Comparison of ENCODE assay signal across 30 cellular contexts in genomic region chr9:14538529-14538928, GRCh38.
"Had no signal": no experiment of that assay in that cellular context is flagged by ENCODE, and none has a peak within 500 bp of the region (broad histone marks: within the 10 kb centered on the region; RNA-seq: fewer than 3 reads in every experiment).

No MANE protein-coding gene starts in this region.

- H3K36me3 Mint-ChIP-seq: activated naive CD8-positive, alpha-beta T cell; stimulated activated naive B cell treated with anti-CD40 and anti-IgM and Interleukin-4, amounts not matched to agents 10 μg/mL and 1 μg/mL and 100 μg/mL, for 72 hours had no signal

- H3K27me3 ChIP-seq: adrenal gland, breast epithelium, heart right ventricle, sigmoid colon, transverse colon, vagina had no signal

- H3K36me3 ChIP-seq: adrenal gland, breast epithelium, heart right ventricle, lower lobe of right lung, sigmoid colon, transverse colon, vagina had no signal

- H3K4me1 Mint-ChIP-seq: activated B cell treated with CpG ODN at 0.5 μM for 24 hours; activated CD4-positive, alpha-beta T cell treated with anti-CD3 and anti-CD28 coated beads for 36 hours; activated T-helper 17 cell treated with anti-CD3 and anti-CD28 coated beads, Interleukin-2, amount 50 U/mL, for 72 hours; central memory CD8-positive, alpha-beta T cell; naive thymus-derived CD4-positive, alpha-beta T cell had no signal

- H3K9me3 Mint-ChIP-seq: activated B cell treated with CpG ODN at 0.5 μM for 24 hours; activated T-cell treated with anti-CD3 and anti-CD28 coated beads, Interleukin-2, amount 50 U/mL, for 24 hours; activated T-helper 17 cell treated with anti-CD3 and anti-CD28 coated beads, Interleukin-2, amount 50 U/mL, for 72 hours; central memory CD8-positive, alpha-beta T cell; stimulated activated naive B cell treated with anti-CD40 and anti-IgM and Interleukin-4, amounts not matched to agents 10 μg/mL and 1 μg/mL and 100 μg/mL, for 72 hours had no signal

- H3K4me3 ChIP-seq: adrenal gland, breast epithelium, dorsolateral prefrontal cortex, heart right ventricle, lower lobe of right lung, sigmoid colon, smooth muscle cell, transverse colon, vagina had no signal

- ATAC-seq: activated CD4-positive, alpha-beta T cell treated with anti-CD3 and anti-CD28 coated beads for 36 hours; activated T-helper 17 cell treated with anti-CD3 and anti-CD28 coated beads, Interleukin-2, amount 50 U/mL, for 72 hours; effector memory CD8-positive, alpha-beta T cell; heart right ventricle; left lobe of liver; lower lobe of right lung; naive thymus-derived CD4-positive, alpha-beta T cell; stimulated activated naive B cell treated with anti-CD40 and anti-IgM and Interleukin-4, amounts not matched to agents 10 μg/mL and 1 μg/mL and 100 μg/mL, for 72 hours had no signal

- H3K27ac Mint-ChIP-seq: activated B cell treated with CpG ODN at 0.5 μM for 24 hours; activated CD4-positive, alpha-beta T cell treated with anti-CD3 and anti-CD28 coated beads for 36 hours; activated naive CD8-positive, alpha-beta T cell; activated T-cell treated with anti-CD3 and anti-CD28 coated beads, Interleukin-2, amount 50 U/mL, for 24 hours; activated T-helper 17 cell treated with anti-CD3 and anti-CD28 coated beads, Interleukin-2, amount 50 U/mL, for 72 hours; effector memory CD8-positive, alpha-beta T cell; naive thymus-derived CD4-positive, alpha-beta T cell; stimulated activated naive B cell treated with anti-CD40 and anti-IgM and Interleukin-4, amounts not matched to agents 10 μg/mL and 1 μg/mL and 100 μg/mL, for 72 hours had no signal

- H3K4me3 Mint-ChIP-seq: activated B cell treated with CpG ODN at 0.5 μM for 24 hours; activated CD4-positive, alpha-beta T cell treated with anti-CD3 and anti-CD28 coated beads for 36 hours; activated naive CD8-positive, alpha-beta T cell; activated T-cell treated with anti-CD3 and anti-CD28 coated beads, Interleukin-2, amount 50 U/mL, for 24 hours; activated T-helper 17 cell treated with anti-CD3 and anti-CD28 coated beads, Interleukin-2, amount 50 U/mL, for 72 hours; central memory CD8-positive, alpha-beta T cell; effector memory CD8-positive, alpha-beta T cell; neural crest cell; stimulated activated naive B cell treated with anti-CD40 and anti-IgM and Interleukin-4, amounts not matched to agents 10 μg/mL and 1 μg/mL and 100 μg/mL, for 72 hours had no signal

- FAIRE-seq: colon, kidney had no signal

- DNase-seq: activated B cell treated with CpG ODN at 0.5 μM for 24 hours; activated CD4-positive, alpha-beta T cell treated with anti-CD3 and anti-CD28 coated beads for 36 hours; activated CD4-positive, alpha-beta T cell treated with anti-CD3 and anti-CD28 coated beads, Interleukin-2, amount 50 U/mL, for 4 hours; activated CD8-positive, alpha-beta memory T cell treated with anti-CD3 and anti-CD28 coated beads for 24 hours; activated CD8-positive, alpha-beta memory T cell treated with anti-CD3 and anti-CD28 coated beads, Interleukin-2, amount 50 U/mL, for 4 hours; activated naive CD4-positive, alpha-beta T cell; activated T-cell treated with anti-CD3 and anti-CD28 coated beads, Interleukin-2, amount 50 U/mL, for 24 hours; adrenal gland; dorsolateral prefrontal cortex; effector memory CD8-positive, alpha-beta T cell; heart right ventricle; kidney; lower lobe of right lung; naive thymus-derived CD4-positive, alpha-beta T cell; retina; sigmoid colon; stimulated activated CD4-positive, alpha-beta T cell treated with anti-CD3 and anti-CD28 coated beads, Interleukin-15, amount 100 ng/mL, for 24 hours; stimulated activated CD8-positive, alpha-beta memory T cell treated with anti-CD3 and anti-CD28 coated beads, Interleukin-4, amount 100 ng/mL, for 48 hours; stimulated activated naive B cell treated with anti-CD40 and anti-IgM and Interleukin-4, amounts not matched to agents 10 μg/mL and 1 μg/mL and 100 μg/mL, for 72 hours; T-helper 9 cell; transverse colon had no signal

- H3K27ac ChIP-seq: adrenal gland, breast epithelium, dorsolateral prefrontal cortex, heart right ventricle, lower lobe of right lung, sigmoid colon, transverse colon, vagina had no signal

- H3K4me2 ChIP-seq: smooth muscle cell had no signal

- H3K4me1 ChIP-seq: adrenal gland, breast epithelium, lower lobe of right lung, sigmoid colon, transverse colon, vagina had no signal

- H3K9me3 ChIP-seq: adrenal gland, breast epithelium, heart right ventricle, lower lobe of right lung, sigmoid colon, transverse colon, vagina had no signal
